In genomic region chr7:24971333-24972165, GRCh38 we compare ENCODE assay signal across 8 cellular contexts. TPM values are rescaled to one million over a fixed set of nuclear protein-coding genes. Genes with fewer than 3 reads are reported as not detected.
DNase-seq lines count a peak whose midpoint lies in the region; ATAC-seq and TF ChIP-seq lines count a peak whose summit lies in the region.

No MANE protein-coding gene starts in this region.

- intact Hi-C loops in MCF 10A (cut with micrococcal nuclease), result loop anchor here (2.0 to 5.0 kb wide), 2 partner anchors 44 to 151 kb away; no protein-coding TSS in a partner anchor

- H3K4me1 Mint-ChIP-seq in MCF 10A (ENCODE audit: insufficient read depth, unreplicated experiment), result peaks cover 62% of the 10 kb centered on the region
- H3K4me1 Mint-ChIP-seq in osteocyte (ENCODE audit: unreplicated experiment), result peaks cover 34% of the 10 kb centered on the region

- H3K27ac Mint-ChIP-seq in MCF 10A (ENCODE audit: low read depth, unreplicated experiment) (peak overlapping the region; percentile 99), osteocyte (ENCODE audit: unreplicated experiment) (peak overlapping the region; percentile 85)

- CTCF ChIA-PET in MCF 10A (lab: Yijun Ruan, JAX), result interaction anchor here (0.5 to 4.8 kb wide), 8 partner anchors 10 to 159 kb away, joined by 3 to 39 read pairs (median 4); partner anchors contain the start of gene OSBPL3

- BruUV-seq in MCF 10A (replicated peaks; lab: Mats Ljungman, UMichigan), result no TSS peak

- H3K9me3 Mint-ChIP-seq in MCF 10A (ENCODE audit: unreplicated experiment) (peaks cover 9% of the 10 kb centered on the region), osteocyte (ENCODE audit: unreplicated experiment) (no peaks in the 10 kb centered on the region)

- TF ChIP-seq CTCF in MCF 10A (IDR thresholded peaks at IDR 0.05; ENCODE audit: unreplicated experiment) (no peak), osteocyte (IDR thresholded peaks at IDR 0.05) (no peak), GM20000 (IDR thresholded peaks at IDR 0.05; ENCODE audit: extremely low read depth, missing control alignments) (no peak)

- H3K36me3 Mint-ChIP-seq in MCF 10A (ENCODE audit: insufficient read depth, unreplicated experiment) (peaks cover 6% of the 10 kb centered on the region), osteocyte (ENCODE audit: unreplicated experiment) (no peaks in the 10 kb centered on the region)

- no peak for ATAC-seq in GM21367 (IDR thresholded peaks at IDR 0.05; ENCODE audit: unreplicated experiment)
- ATAC-seq in GM19467 (IDR thresholded peaks at IDR 0.05; ENCODE audit: unreplicated experiment), result no peak
- no peak for ATAC-seq in HG02763 (IDR thresholded peaks at IDR 0.05; ENCODE audit: unreplicated experiment)

- H3K4me3 Mint-ChIP-seq in MCF 10A (ENCODE audit: unreplicated experiment) (peak overlapping the region; percentile 38), osteocyte (ENCODE audit: unreplicated experiment) (no peak overlapping the region)

- POLR2A ChIA-PET in MCF 10A (lab: Yijun Ruan, JAX), result interaction anchor here (0.7 to 13.4 kb wide), 19 partner anchors 8 to 196 kb away, joined by 3 to 161 read pairs (median 5); partner anchors contain the start of genes CYCS and OSBPL3

- peak; percentile 92 for DNase-seq in EH (ENCODE audit: low read depth)
- peak; percentile 91 for DNase-seq in LoVo (ENCODE audit: low spot score)
- DNase-seq in MCF 10A (ENCODE audit: unreplicated experiment), result peak; percentile 85
- DNase-seq in osteocyte (ENCODE audit: extremely low spot score, unreplicated experiment), result no peak
- DNase-seq in GM20000 (ENCODE audit: low spot score), result no peak

- H3K27me3 Mint-ChIP-seq in MCF 10A (ENCODE audit: insufficient read depth, unreplicated experiment), result no peaks in the 10 kb centered on the region
- H3K27me3 Mint-ChIP-seq in osteocyte (ENCODE audit: unreplicated experiment), result no peaks in the 10 kb centered on the region

RNA-seq across cellular contexts. Expression of gene OSBPL3, which starts 8.4 kb away (rescaled TPM):
- total RNA-seq in MCF 10A (2022) (33.8 and 35.7 TPM in 2 replicates), osteocyte (7.7 and 8.0 TPM in 2 replicates)

Comparison
In these comparisons a context has a peak if more than half of its experiments do, and no peak if none do; other contexts are left out.
1. DNase-seq: peak in EH (single experiment), LoVo (single experiment) and MCF 10A (single experiment); none in osteocyte (single experiment) and GM20000 (single experiment).